Comparison of ENCODE assay signal across 21 cellular contexts in the genomic region with DNA sequence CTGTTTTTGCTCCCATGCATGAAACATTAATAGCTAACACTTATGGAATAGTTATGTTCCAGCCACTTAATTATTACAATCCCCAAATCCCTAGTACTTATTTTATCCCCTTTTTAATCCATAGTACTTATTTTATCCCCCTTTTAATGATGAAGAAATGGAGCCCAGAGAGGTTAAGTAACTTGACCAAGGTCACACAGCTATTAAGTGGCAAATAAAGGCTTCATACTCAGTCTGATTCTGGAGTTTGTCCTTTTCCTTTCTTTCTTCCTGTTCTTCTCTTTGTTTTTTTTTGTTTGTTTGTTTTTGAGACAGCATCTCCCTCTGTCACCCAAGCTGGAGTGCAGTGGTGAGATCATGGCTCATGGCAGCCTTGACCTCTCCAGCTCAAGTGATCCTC. TPM values are rescaled to one million over a fixed set of nuclear protein-coding genes. Genes with fewer than 3 reads are reported as not detected.
DNase-seq lines count a peak whose midpoint lies in the region; ATAC-seq and TF ChIP-seq lines count a peak whose summit lies in the region.
"Had no signal": no experiment of that assay in that cellular context is flagged by ENCODE, and none has a peak within 500 bp of the region (broad histone marks: within the 10 kb centered on the region; RNA-seq: fewer than 3 reads in every experiment).

No MANE protein-coding gene starts in this region.

- H3K79me1 ChIP-seq in neuronal stem cell (ENCODE audit: low read depth, low read length): no peaks in the 10 kb centered on the region

- H3K9ac ChIP-seq in BLaER1 (no peak overlapping the region), neuronal stem cell (ENCODE audit: low read depth, low read length, poor library complexity) (no peak overlapping the region)

- H3K27ac ChIP-seq in ACC112 (ENCODE audit: low read depth, low read length) (no peak overlapping the region), BLaER1 (no peak overlapping the region), OCI-LY7 (ENCODE audit: low read depth, low read length, poor library complexity, severe bottlenecking) (no peak overlapping the region), hepatocyte (no peak overlapping the region), substantia nigra (ENCODE audit: low read depth, low read length, poor library complexity, severe bottlenecking) (no peak overlapping the region), neuronal stem cell (replicated peaks; ENCODE audit: low read length) (no peak overlapping the region)
- H3K27ac ChIP-seq: C4-2B, esophagus squamous epithelium, lower lobe of right lung, tibial nerve had no signal

- no peak overlapping the region for H3K18ac ChIP-seq in neuronal stem cell (ENCODE audit: low read length)

- H3K4me2 ChIP-seq in BLaER1 (0 out of 2 replicates have a peak overlapping the region, but pooled peaks have one; percentile 64), OCI-LY7 (ENCODE audit: low read length) (peak overlapping the region; percentile 78; the same call in 1 of the 2 replicates), hepatocyte (peak overlapping the region; percentile 83), neuronal stem cell (ENCODE audit: insufficient read depth, low read length, poor library complexity, severe bottlenecking) (no peak overlapping the region)

- no peaks in the 10 kb centered on the region for H3K27me3 ChIP-seq in ACC112 (ENCODE audit: insufficient read depth, low read length)
- no peaks in the 10 kb centered on the region for H3K27me3 ChIP-seq in BLaER1
- H3K27me3 ChIP-seq in hepatocyte: no peaks in the 10 kb centered on the region
- H3K27me3 ChIP-seq in neuronal stem cell (ENCODE audit: control insufficient read depth in 3 of 3, insufficient read depth in 3 of 3, low read depth in 1 of 3, low read length in 3 of 3): no peaks in the 10 kb centered on the region
- H3K27me3 ChIP-seq: esophagus squamous epithelium, tibial nerve had no signal

- peaks cover 16% of the 10 kb centered on the region for H3K79me2 ChIP-seq in ACC112 (ENCODE audit: control insufficient read depth, insufficient read depth, low read length, unreplicated experiment)
- peaks cover 18% of the 10 kb centered on the region; the same call in 1 of the 2 replicates for H3K79me2 ChIP-seq in OCI-LY7 (ENCODE audit: insufficient read depth, low read depth, low read length)
- H3K79me2 ChIP-seq in hepatocyte: peaks cover 17% of the 10 kb centered on the region

- H2BK15ac ChIP-seq in neuronal stem cell (ENCODE audit: low read length): no peak overlapping the region

- H2BK12ac ChIP-seq in neuronal stem cell (ENCODE audit: low read length): no peak overlapping the region

- H2BK120ac ChIP-seq in neuronal stem cell (ENCODE audit: low read depth, low read length): no peak overlapping the region

- no peak overlapping the region for H3K4ac ChIP-seq in neuronal stem cell (ENCODE audit: low read length)

- H2BK5ac ChIP-seq in neuronal stem cell (ENCODE audit: low read length): no peak overlapping the region

- BruUV-seq in OCI-LY7 (replicated peaks; lab: Mats Ljungman, UMichigan): no TSS peak

- no peaks in the 10 kb centered on the region for H3K9me2 ChIP-seq in OCI-LY7 (ENCODE audit: insufficient read depth, low read length)
- H3K9me2 ChIP-seq in hepatocyte (replicated peaks; ENCODE audit: insufficient read depth): no peaks in the 10 kb centered on the region

- H4K8ac ChIP-seq in neuronal stem cell (ENCODE audit: low read depth, low read length): no peak overlapping the region

- H3K23ac ChIP-seq in neuronal stem cell (ENCODE audit: low read depth, low read length, poor library complexity): no peak overlapping the region

- H3K14ac ChIP-seq in neuronal stem cell (ENCODE audit: low read length): no peak overlapping the region

- no peak for TF ChIP-seq CTCF in OCI-LY7 (conservative IDR thresholded peaks at IDR 0.05; ENCODE audit: low read length)
- TF ChIP-seq CTCF in hepatocyte (IDR thresholded peaks at IDR 0.05; ENCODE audit: poor library complexity): no peak

- DNase-seq in OCI-LY7 (ENCODE audit: low spot score): no peak
- DNase-seq in hepatocyte (ENCODE audit: low spot score): no peak
- no peak for DNase-seq in substantia nigra (lab: John Stamatoyannopoulos, UW)
- no peak for DNase-seq in neuronal stem cell (ENCODE audit: low spot score)
- DNase-seq: cerebellar nuclear complex; DMS79; effector CD8-positive, alpha-beta T cell; esophagus squamous epithelium; KG1; lower lobe of right lung; NCI-H1436; NCI-H82; SW 1271 had no signal

- no peaks in the 10 kb centered on the region for H3K9me3 ChIP-seq in BLaER1
- no peaks in the 10 kb centered on the region for H3K9me3 ChIP-seq in OCI-LY7 (ENCODE audit: low read length)
- H3K9me3 ChIP-seq in hepatocyte (ENCODE audit: low read depth): no peaks in the 10 kb centered on the region
- no peaks in the 10 kb centered on the region for H3K9me3 ChIP-seq in neuronal stem cell (replicated peaks in 1 of 2; ENCODE audit: control insufficient read depth in 2 of 2, insufficient read depth in 1 of 2, low read depth in 1 of 2, low read length in 2 of 2)
- H3K9me3 ChIP-seq: esophagus squamous epithelium, HAP-1, lower lobe of right lung, tibial nerve had no signal

- H4K20me1 ChIP-seq in BLaER1: peaks cover 5% of the 10 kb centered on the region; the same call in 1 of the 2 replicates
- H4K20me1 ChIP-seq in OCI-LY7 (ENCODE audit: insufficient read depth, low read length): no peaks in the 10 kb centered on the region
- no peaks in the 10 kb centered on the region for H4K20me1 ChIP-seq in hepatocyte (ENCODE audit: insufficient read depth, poor library complexity, severe bottlenecking)

- no peak for ATAC-seq in HG02885 (IDR thresholded peaks at IDR 0.05; ENCODE audit: poor library complexity, unreplicated experiment)
- ATAC-seq: lower lobe of right lung had no signal

- H3K36me3 ChIP-seq in ACC112 (ENCODE audit: insufficient read depth, low read length): no peaks in the 10 kb centered on the region
- H3K36me3 ChIP-seq in BLaER1: peaks cover 5% of the 10 kb centered on the region; the same call in 1 of the 2 replicates
- 0 out of 2 replicates have a peak, but pooled peaks cover 3% of the 10 kb centered on the region for H3K36me3 ChIP-seq in OCI-LY7 (ENCODE audit: insufficient read depth, low read length)
- no peaks in the 10 kb centered on the region for H3K36me3 ChIP-seq in hepatocyte (replicated peaks; ENCODE audit: insufficient read depth, low read depth)
- peaks cover 0 to 9% of the 10 kb centered on the region in 2 donors for H3K36me3 ChIP-seq in neuronal stem cell (replicated peaks in 1 of 2; ENCODE audit: control insufficient read depth in 2 of 2, insufficient read depth in 2 of 2, low read length in 2 of 2)

- peak overlapping the region; percentile 94; the same call in 1 of the 2 replicates for H3K4me3 ChIP-seq in ACC112 (ENCODE audit: low read depth, low read length)
- no peak overlapping the region for H3K4me3 ChIP-seq in BLaER1
- H3K4me3 ChIP-seq in OCI-LY7 (ENCODE audit: low read depth, low read length, poor library complexity, severe bottlenecking): no peak overlapping the region
- no peak overlapping the region for H3K4me3 ChIP-seq in hepatocyte
- H3K4me3 ChIP-seq in neuronal stem cell (ENCODE audit: low read length in 2 of 2): no peak overlapping the region
- H3K4me3 ChIP-seq: lower lobe of right lung had no signal

- intact Hi-C loops in OCI-LY7 (cut with micrococcal nuclease; ENCODE audit: unreplicated experiment): no loop called here

- CTCF ChIA-PET in OCI-LY7 (lab: Charles Lee; ENCODE audit: unreplicated experiment): no interaction called here

- H2AK5ac ChIP-seq in neuronal stem cell (ENCODE audit: low read depth, low read length): no peak overlapping the region

- H2AFZ ChIP-seq in ACC112 (ENCODE audit: low read length, unreplicated experiment) (no peak overlapping the region), OCI-LY7 (ENCODE audit: low read length) (no peak overlapping the region), hepatocyte (no peak overlapping the region), neuronal stem cell (ENCODE audit: low read length) (no peak overlapping the region)

- H3K4me1 ChIP-seq in ACC112 (ENCODE audit: control insufficient read depth, insufficient read depth, low read length, unreplicated experiment) (peaks cover 6% of the 10 kb centered on the region), BLaER1 (peaks cover 11% of the 10 kb centered on the region), OCI-LY7 (ENCODE audit: insufficient read depth, low read length, poor library complexity, severe bottlenecking) (peaks cover 16% of the 10 kb centered on the region), hepatocyte (ENCODE audit: insufficient read depth) (no peaks in the 10 kb centered on the region), neuronal stem cell (ENCODE audit: control insufficient read depth in 2 of 2, insufficient read depth in 1 of 2, low read depth in 1 of 2, low read length in 2 of 2) (no peaks in the 10 kb centered on the region)

- POLR2A ChIA-PET in OCI-LY7 (lab: Charles Lee): no interaction called here

- H4K91ac ChIP-seq in neuronal stem cell (ENCODE audit: low read depth, low read length, poor library complexity): no peak overlapping the region

RNA-seq across cellular contexts. Expression of a gene that starts 2.2 kb away (rescaled TPM):
- total RNA-seq in OCI-LY7 (2014; rRNA removed; shearing (Covaris generic)): 5.2 and 6.9 TPM in 2 replicates
- total RNA-seq in OCI-LY7 (2022): 11.9 and 14.8 TPM in 2 replicates
- total RNA-seq in hepatocyte: 7.1 and 7.7 TPM in 2 replicates
- 4.3 and 4.4 TPM in 2 replicates for polyA plus RNA-seq in hepatocyte
- 11.2 TPM for polyA plus RNA-seq in neuronal stem cell (2013, experiment 1 of 2)
- polyA plus RNA-seq in neuronal stem cell (2013, experiment 2 of 2): 11.9 TPM

RNA-seq across cellular contexts. Expression of a gene that starts 45.6 kb away (rescaled TPM):
- total RNA-seq in OCI-LY7 (2014; rRNA removed; shearing (Covaris generic)): not detected in 2 replicates
- total RNA-seq in OCI-LY7 (2022) (not detected in 2 replicates), hepatocyte (not detected in 2 replicates)
- polyA plus RNA-seq in hepatocyte: not detected in 2 replicates
- 0.35 TPM for polyA plus RNA-seq in neuronal stem cell (2013, experiment 1 of 2)
- 0.18 TPM for polyA plus RNA-seq in neuronal stem cell (2013, experiment 2 of 2)
- total RNA-seq: esophagus squamous epithelium, posterior vena cava, smooth muscle cell, tibial nerve had no signal
